In genomic region chr9:136526625-136527066, GRCh38 we compare ENCODE assay signal across 9 cellular contexts. TPM values are rescaled to one million over a fixed set of nuclear protein-coding genes. Genes with fewer than 3 reads are reported as not detected.
DNase-seq lines count a peak whose midpoint lies in the region; ATAC-seq and TF ChIP-seq lines count a peak whose summit lies in the region.
"Had no signal": no experiment of that assay in that cellular context is flagged by ENCODE, and none has a peak within 500 bp of the region (broad histone marks: within the 10 kb centered on the region; RNA-seq: fewer than 3 reads in every experiment).

No MANE protein-coding gene starts in this region.

- no peaks in the 10 kb centered on the region for H3K9me3 Mint-ChIP-seq in brain
- H3K9me3 Mint-ChIP-seq: memory B cell had no signal

- no peaks in the 10 kb centered on the region for H3K27me3 Mint-ChIP-seq in brain
- H3K27me3 Mint-ChIP-seq: memory B cell had no signal

- H3K27ac ChIP-seq in heart right ventricle = peak overlapping the region; percentile 8 to 86 (median 78)
- peak overlapping the region; percentile 40 for H3K27ac ChIP-seq in muscle layer of colon (ENCODE audit: low read depth, low read length)
- peak overlapping the region; percentile 44 for H3K27ac ChIP-seq in vagina

- no peaks in the 10 kb centered on the region for H3K36me3 Mint-ChIP-seq in brain
- H3K36me3 Mint-ChIP-seq: memory B cell had no signal

- H3K4me1 ChIP-seq in heart right ventricle (peaks cover 40 to 98% (median 83%) of the 10 kb centered on the region in 9 donors), muscle layer of colon (ENCODE audit: insufficient read depth, low read length) (peaks cover 56% of the 10 kb centered on the region), vagina (peaks cover 68% of the 10 kb centered on the region)

- peak overlapping the region in 2 of 5 experiments; percentile 68 for H3K4me3 Mint-ChIP-seq in brain
- H3K4me3 Mint-ChIP-seq: memory B cell had no signal

- 67 to 70% methylated on average over 30 of the region's 30 CpGs for WGBS in heart right ventricle, 2 donors

- no peak for TF ChIP-seq POLR2A in vagina (IDR thresholded peaks at IDR 0.05)

- peaks cover 0 to 32% (median 9%) of the 10 kb centered on the region in 9 donors for H3K36me3 ChIP-seq in heart right ventricle
- peaks cover 11% of the 10 kb centered on the region for H3K36me3 ChIP-seq in muscle layer of colon (ENCODE audit: insufficient read depth, low read length)
- H3K36me3 ChIP-seq in vagina = peaks cover 0 to 10% of the 10 kb centered on the region in 2 donors

- H3K9me3 ChIP-seq in heart right ventricle (no peaks in the 10 kb centered on the region), muscle layer of colon (ENCODE audit: low read length) (no peaks in the 10 kb centered on the region), vagina (no peaks in the 10 kb centered on the region)

- ATAC-seq in heart right ventricle = peak; percentile 6 to 50 (median 30)
- ATAC-seq in GM19463 (IDR thresholded peaks at IDR 0.05; ENCODE audit: unreplicated experiment) = no peak

- H3K4me1 Mint-ChIP-seq in brain = peaks cover 58% of the 10 kb centered on the region

- H3K27ac Mint-ChIP-seq in brain = peak overlapping the region; percentile 78 to 93 (median 86)
- H3K27ac Mint-ChIP-seq: memory B cell had no signal

- H3K27me3 ChIP-seq in heart right ventricle (peaks cover 0 to 2% (median 0%) of the 10 kb centered on the region in 7 donors), muscle layer of colon (ENCODE audit: control insufficient read depth in 1 of 2, insufficient read depth in 2 of 2, low read length in 2 of 2) (no peaks in the 10 kb centered on the region), vagina (no peaks in the 10 kb centered on the region)

- intact Hi-C loops in heart right ventricle (cut with DNase I) (loop anchor here in 1 of 10 donors (5.0 kb wide), 1 partner anchor 39 kb away; no protein-coding TSS in a partner anchor), cardiac septum (cut with DNase I) (no loop called here), vagina (cut with DNase I) (no loop called here)

- TF ChIP-seq CTCF in heart right ventricle (IDR thresholded peaks at IDR 0.05) = no peak
- no peak for TF ChIP-seq CTCF in brain (conservative IDR thresholded peaks at IDR 0.05)
- no peak for TF ChIP-seq CTCF in vagina (IDR thresholded peaks at IDR 0.05)

- no peak overlapping the region for H3K9ac ChIP-seq in muscle layer of colon (ENCODE audit: low read length)

- H3K4me3 ChIP-seq in heart right ventricle (peak overlapping the region in 4 of 10 donors; percentile 13 to 26 (median 21)), muscle layer of colon (ENCODE audit: low read depth in 1 of 2, low read length in 2 of 2) (no peak overlapping the region), vagina (no peak overlapping the region)

- DNase-seq in heart right ventricle (no peak), cardiac septum (ENCODE audit: low spot score) (no peak), vagina (ENCODE audit: extremely low spot score in 2 of 2) (no peak), kidney tubule cell (ENCODE audit: low spot score) (no peak)
- DNase-seq in stimulated activated CD4-positive, alpha-beta T cell treated with anti-CD3 and anti-CD28 coated beads, Interleukin-1b, Interleukin-23, amount 100 ng/mL, for 48 hours = no peak

RNA-seq across cellular contexts. Expression of gene NOTCH1, which starts 19.2 kb away (rescaled TPM):
- total RNA-seq in heart right ventricle = 10 to 100 TPM; 12.0 to 27.0 (median 21.8) TPM
- 10 to 100 TPM in 1 of 2 donors, 1 to 10 TPM in 1; 7.3 to 14.5 TPM for polyA plus RNA-seq in heart right ventricle
- 29.7 TPM for total RNA-seq in cardiac septum
- polyA plus RNA-seq in brain (ENCODE audit: insufficient read depth, low read depth, low replicate concordance) = 12.3 TPM
- total RNA-seq in vagina = 67.0 TPM

RNA-seq across cellular contexts. Expression of gene SEC16A, which starts 43.8 kb away (rescaled TPM):
- total RNA-seq in heart right ventricle (10 to 100 TPM; 21.9 to 35.9 (median 28.6) TPM), cardiac septum (33.7 TPM), vagina (52.3 TPM)
- polyA plus RNA-seq in heart right ventricle (10 to 100 TPM; 24.4 to 35.6 TPM), brain (ENCODE audit: insufficient read depth, low read depth, low replicate concordance) (80.6 TPM)
